In the genomic region with DNA sequence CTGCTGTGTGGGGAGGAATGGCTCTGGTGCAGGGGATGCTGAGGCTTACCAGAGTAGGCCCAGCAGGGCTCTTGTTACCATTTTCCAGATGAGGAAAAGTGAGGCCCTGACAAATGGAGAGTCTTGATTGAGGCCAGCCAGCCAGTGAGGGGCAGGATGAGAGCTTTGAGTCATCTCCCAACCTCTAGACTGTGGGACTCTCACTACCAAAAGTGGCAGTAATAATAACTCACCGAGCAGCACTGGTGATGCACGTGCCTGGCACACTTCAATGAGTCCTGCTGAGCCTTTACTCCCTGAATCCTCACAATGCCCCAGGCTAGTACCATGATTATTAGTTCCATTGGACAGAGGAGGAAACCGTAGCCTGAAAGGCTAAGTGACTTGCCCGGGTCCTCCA, we compare ENCODE assay signal across 1 cellular context.
A peak's percentile ranks its signal among the peaks of the same experiment; 100 is the strongest.
TF ChIP-seq lines count a peak whose summit lies in the region.

No MANE protein-coding gene starts in this region.

TF ChIP-seq in HepG2, 621 proteins besides CTCF, POLR2A, EP300 and RAD21:
- TF ChIP-seq, protein P1, sequence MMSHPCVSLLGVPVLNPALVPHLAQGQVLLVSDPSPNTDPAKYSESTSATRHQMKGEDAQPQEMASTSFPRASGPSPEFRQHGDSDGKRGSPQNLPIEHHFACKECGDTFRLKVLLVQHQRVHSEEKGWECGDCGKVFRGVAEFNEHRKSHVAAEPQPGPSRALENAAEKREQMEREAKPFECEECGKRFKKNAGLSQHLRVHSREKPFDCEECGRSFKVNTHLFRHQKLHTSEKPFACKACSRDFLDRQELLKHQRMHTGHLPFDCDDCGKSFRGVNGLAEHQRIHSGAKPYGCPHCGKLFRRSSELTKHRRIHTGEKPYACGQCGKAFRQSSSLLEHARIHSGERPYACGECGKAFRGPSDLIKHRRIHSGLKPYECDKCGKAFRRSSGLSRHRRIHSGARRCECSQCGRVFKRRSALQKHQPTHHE (CRISPR knock-in tag; IDR thresholded peaks at IDR 0.05; ENCODE audit: borderline replicate concordance): no peak
- TF ChIP-seq ZNF629 (CRISPR knock-in tag; conservative IDR thresholded peaks at IDR 0.05): peak; percentile 69
